ENCODE assay signal across 26 cellular contexts in the genomic region with DNA sequence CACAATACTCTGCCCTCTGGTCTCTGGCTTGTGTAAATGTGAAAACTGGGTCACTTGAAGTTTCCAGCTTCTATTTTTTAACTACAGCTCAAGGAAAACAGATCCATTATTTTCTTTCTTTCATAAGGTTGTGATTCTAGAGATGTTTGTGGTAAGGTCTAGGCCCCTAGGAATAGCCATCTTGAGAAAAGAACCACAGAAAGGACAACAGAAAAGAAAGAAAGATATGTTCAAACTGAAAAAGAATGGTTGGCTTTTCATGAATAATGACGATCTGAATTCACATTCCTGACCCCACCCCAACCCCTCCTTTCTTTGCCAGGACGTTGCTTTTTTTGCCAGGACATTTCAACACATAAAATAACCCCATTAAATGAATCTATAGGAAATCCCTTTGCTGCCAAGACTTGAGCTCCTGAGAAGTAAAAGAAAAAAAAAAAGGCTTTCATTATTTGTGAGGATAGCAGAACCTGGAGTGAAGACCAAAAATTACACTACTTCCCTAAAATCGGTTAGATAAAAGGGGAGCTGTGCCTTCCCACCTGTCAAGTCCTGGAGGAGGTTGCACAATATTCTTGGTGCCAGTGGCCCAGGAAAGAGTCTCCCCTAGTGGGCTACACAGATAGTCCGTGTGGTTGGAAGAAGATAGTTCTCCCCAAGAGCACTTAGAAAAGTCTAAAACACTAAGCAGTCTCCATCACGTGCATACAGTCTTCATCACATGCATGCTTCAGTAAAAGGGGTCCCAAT.
A peak's percentile ranks its signal among the peaks of the same experiment; 100 is the strongest.
DNase-seq lines count a peak whose midpoint lies in the region; ATAC-seq, FAIRE-seq and TF ChIP-seq lines count a peak whose summit lies in the region.
"Had no signal": no experiment of that assay in that cellular context is flagged by ENCODE, and none has a peak within 500 bp of the region (broad histone marks: within the 10 kb centered on the region; RNA-seq: fewer than 3 reads in every experiment).

No MANE protein-coding gene starts in this region.

- no peak overlapping the region for H2BK5ac ChIP-seq in neuronal stem cell (ENCODE audit: low read length)

- H3K36me3 Mint-ChIP-seq in endodermal cell (ENCODE audit: low read depth) (no peaks in the 10 kb centered on the region), endothelial cell (ENCODE audit: low read depth, unreplicated experiment) (no peaks in the 10 kb centered on the region)
- H3K36me3 Mint-ChIP-seq: CD8-positive, alpha-beta T cell; natural killer cell treated with Interleukin-12 subunit alpha and Interleukin-12 subunit beta and Interleukin-15 and Interleukin-18, amount 100 ng/mL, for 72 hours had no signal

- H3K27me3 Mint-ChIP-seq in endodermal cell (ENCODE audit: insufficient read depth) = no peaks in the 10 kb centered on the region
- no peaks in the 10 kb centered on the region for H3K27me3 Mint-ChIP-seq in endothelial cell (ENCODE audit: unreplicated experiment)
- H3K27me3 Mint-ChIP-seq: activated CD4-positive, alpha-beta T cell treated with anti-CD3 and anti-CD28 coated beads, Interleukin-2, amount 10 ng/mL, durations not matched to agents 24 days and 14 days; natural killer cell treated with Interleukin-12 subunit alpha and Interleukin-12 subunit beta and Interleukin-15 and Interleukin-18, amount 100 ng/mL, for 72 hours had no signal

- no peak overlapping the region for H2BK15ac ChIP-seq in neuronal stem cell (ENCODE audit: low read length)

- WGBS in endodermal cell (ENCODE audit: insufficient coverage in 1 of 2, insufficient read length in 1 of 2), 2 experiments = 86 to 93% methylated on average over 3 to 5 of the region's 5 CpGs
- WGBS in neuronal stem cell (ENCODE audit: extremely low coverage in 2 of 2, insufficient read length in 2 of 2, insufficient replicate concordance in 1 of 2), 2 donors = no CpG with 5 or more reads among the region's 5 CpGs

- H3K4ac ChIP-seq in neuronal stem cell (ENCODE audit: low read length) = no peak overlapping the region

- no peak overlapping the region for H3K23ac ChIP-seq in neuronal stem cell (ENCODE audit: low read depth, low read length, poor library complexity)

- H3K9me3 Mint-ChIP-seq in endodermal cell (no peaks in the 10 kb centered on the region), endothelial cell (ENCODE audit: unreplicated experiment) (no peaks in the 10 kb centered on the region)
- H3K9me3 Mint-ChIP-seq: activated CD4-positive, alpha-beta T cell treated with anti-CD3 and anti-CD28 coated beads, Interleukin-2, amount 10 ng/mL, durations not matched to agents 24 days and 14 days had no signal

- no peaks in the 10 kb centered on the region for H3K4me1 ChIP-seq in endodermal cell (ENCODE audit: control insufficient read depth, insufficient read depth, low read length)
- H3K4me1 ChIP-seq in neuronal stem cell (ENCODE audit: control insufficient read depth in 2 of 2, insufficient read depth in 1 of 2, low read depth in 1 of 2, low read length in 2 of 2) = peaks cover 0 to 10% of the 10 kb centered on the region in 2 donors
- H3K4me1 ChIP-seq in left lung = no peaks in the 10 kb centered on the region
- H3K4me1 ChIP-seq: psoas muscle had no signal

- peak overlapping the region; percentile 79 for H2AFZ ChIP-seq in neuronal stem cell (ENCODE audit: low read length)

- no peak for FAIRE-seq in D721Med (lab: Jason Lieb, UNC)
- FAIRE-seq: GM19239, keratinocyte had no signal

- intact Hi-C loops in left lung (cut with DNase I) = no loop called here

- H2BK12ac ChIP-seq in neuronal stem cell (ENCODE audit: low read length) = no peak overlapping the region

- H3K4me3 Mint-ChIP-seq in endodermal cell (no peak overlapping the region), endothelial cell (ENCODE audit: unreplicated experiment) (no peak overlapping the region)
- H3K4me3 Mint-ChIP-seq: activated CD4-positive, alpha-beta T cell treated with anti-CD3 and anti-CD28 coated beads, Interleukin-2, amount 10 ng/mL, durations not matched to agents 24 days and 14 days; CD8-positive, alpha-beta T cell; natural killer cell treated with Interleukin-12 subunit alpha and Interleukin-12 subunit beta and Interleukin-15 and Interleukin-18, amount 100 ng/mL, for 72 hours had no signal

- no peak for ATAC-seq in left lung
- ATAC-seq: CD8-positive, alpha-beta T cell; esophagus mucosa; natural killer cell treated with Interleukin-12 subunit alpha and Interleukin-12 subunit beta and Interleukin-15 and Interleukin-18, amount 100 ng/mL, for 72 hours had no signal

- H3K4me2 ChIP-seq in neuronal stem cell (ENCODE audit: insufficient read depth, low read length, poor library complexity, severe bottlenecking) = no peak overlapping the region

- DNase-seq in AG10803 (ENCODE audit: low read depth) (peak; percentile 49), endodermal cell (no peak), neuronal stem cell (ENCODE audit: low spot score) (no peak), C1 segment of cervical spinal cord (lab: John Stamatoyannopoulos, UW) (no peak), left lung (no peak), endothelial cell (ENCODE audit: low spot score) (no peak), D721Med (ENCODE audit: insufficient read length, low spot score) (no peak)
- DNase-seq: activated CD4-positive, alpha-beta T cell treated with anti-CD3 and anti-CD28 coated beads, Interleukin-2, amount 10 ng/mL, durations not matched to agents 24 days and 14 days; activated CD8-positive, alpha-beta memory T cell treated with anti-CD3 and anti-CD28 coated beads, Interleukin-2, amount 50 U/mL, for 4 hours; activated effector memory CD4-positive, alpha-beta T cell treated with anti-CD3 and anti-CD28 coated beads, Interleukin-2, amount 50 U/mL, for 16 hours; amniotic stem cell; CD8-positive, alpha-beta T cell; KBM-7; mesendoderm; NCI-H1092; NCI-H2081 treated with DMSO at 0.1 percent for 48 hours; NCI-H510A treated with DMSO at 0.1 percent for 48 hours; psoas muscle; Right ventricle myocardium superior; thyroid gland had no signal

- H3K9me3 ChIP-seq in endodermal cell (ENCODE audit: control insufficient read depth, low read length) (no peaks in the 10 kb centered on the region), neuronal stem cell (replicated peaks in 1 of 2; ENCODE audit: control insufficient read depth in 2 of 2, insufficient read depth in 1 of 2, low read depth in 1 of 2, low read length in 2 of 2) (no peaks in the 10 kb centered on the region), left lung (no peaks in the 10 kb centered on the region)
- H3K9me3 ChIP-seq: HAP-1, psoas muscle, thyroid gland had no signal

- H3K27ac Mint-ChIP-seq in endodermal cell = no peak overlapping the region
- H3K27ac Mint-ChIP-seq in endothelial cell (ENCODE audit: unreplicated experiment) = no peak overlapping the region
- H3K27ac Mint-ChIP-seq: activated CD4-positive, alpha-beta T cell treated with anti-CD3 and anti-CD28 coated beads, Interleukin-2, amount 10 ng/mL, durations not matched to agents 24 days and 14 days; CD8-positive, alpha-beta T cell; natural killer cell treated with Interleukin-12 subunit alpha and Interleukin-12 subunit beta and Interleukin-15 and Interleukin-18, amount 100 ng/mL, for 72 hours had no signal

- H3K9ac ChIP-seq in endodermal cell (ENCODE audit: extremely low read depth, low read length, poor library complexity, severe bottlenecking) (no peak overlapping the region), neuronal stem cell (ENCODE audit: low read depth, low read length, poor library complexity) (no peak overlapping the region)

- H3K27me3 ChIP-seq in endodermal cell (ENCODE audit: control insufficient read depth, insufficient read depth, low read length, poor library complexity, severe bottlenecking) (no peaks in the 10 kb centered on the region), neuronal stem cell (ENCODE audit: control insufficient read depth in 3 of 3, insufficient read depth in 3 of 3, low read depth in 1 of 3, low read length in 3 of 3) (no peaks in the 10 kb centered on the region), left lung (no peaks in the 10 kb centered on the region)
- H3K27me3 ChIP-seq: thyroid gland had no signal

- TF ChIP-seq CTCF in AG10803 (conservative IDR thresholded peaks at IDR 0.05; ENCODE audit: low read length) (no peak), endodermal cell (conservative IDR thresholded peaks at IDR 0.05) (peak; percentile 16), left lung (IDR thresholded peaks at IDR 0.05) (no peak), endothelial cell (IDR thresholded peaks at IDR 0.05; ENCODE audit: unreplicated experiment) (no peak), D721Med (IDR thresholded peaks at IDR 0.05; ENCODE audit: insufficient read depth, missing control alignments) (no peak)

- no peak overlapping the region for H4K8ac ChIP-seq in neuronal stem cell (ENCODE audit: low read depth, low read length)

- H3K36me3 ChIP-seq in endodermal cell (ENCODE audit: control insufficient read depth, insufficient read depth, low read length) (no peaks in the 10 kb centered on the region), neuronal stem cell (replicated peaks in 1 of 2; ENCODE audit: control insufficient read depth in 2 of 2, insufficient read depth in 2 of 2, low read length in 2 of 2) (no peaks in the 10 kb centered on the region), left lung (no peaks in the 10 kb centered on the region)
- H3K36me3 ChIP-seq: HAP-1, thyroid gland had no signal

- no peak overlapping the region for H2AK5ac ChIP-seq in neuronal stem cell (ENCODE audit: low read depth, low read length)

- no peak overlapping the region for H4K91ac ChIP-seq in neuronal stem cell (ENCODE audit: low read depth, low read length, poor library complexity)

- H3K27ac ChIP-seq in angular gyrus (ENCODE audit: low read depth, low read length) (peak overlapping the region; percentile 46), endodermal cell (ENCODE audit: low read depth, low read length) (no peak overlapping the region), neuronal stem cell (replicated peaks; ENCODE audit: low read length) (no peak overlapping the region), left lung (no peak overlapping the region)
- H3K27ac ChIP-seq: psoas muscle, thyroid gland had no signal

- H2BK120ac ChIP-seq in neuronal stem cell (ENCODE audit: low read depth, low read length) = no peak overlapping the region

- H3K18ac ChIP-seq in neuronal stem cell (ENCODE audit: low read length) = no peak overlapping the region

- no peak overlapping the region for H3K14ac ChIP-seq in neuronal stem cell (ENCODE audit: low read length)

- no peak overlapping the region for H3K4me3 ChIP-seq in AG10803 (ENCODE audit: low read length)
- H3K4me3 ChIP-seq in endodermal cell (ENCODE audit: low read length) = no peak overlapping the region
- no peak overlapping the region for H3K4me3 ChIP-seq in neuronal stem cell (ENCODE audit: low read length in 2 of 2)
- no peak overlapping the region for H3K4me3 ChIP-seq in left lung
- H3K4me3 ChIP-seq: HAP-1, psoas muscle, thyroid gland had no signal

- H3K4me1 Mint-ChIP-seq in endodermal cell (no peaks in the 10 kb centered on the region), endothelial cell (ENCODE audit: unreplicated experiment) (no peaks in the 10 kb centered on the region)
- H3K4me1 Mint-ChIP-seq: activated CD4-positive, alpha-beta T cell treated with anti-CD3 and anti-CD28 coated beads, Interleukin-2, amount 10 ng/mL, durations not matched to agents 24 days and 14 days had no signal

- no peaks in the 10 kb centered on the region for H3K79me1 ChIP-seq in neuronal stem cell (ENCODE audit: low read depth, low read length)
